In the genomic region with DNA sequence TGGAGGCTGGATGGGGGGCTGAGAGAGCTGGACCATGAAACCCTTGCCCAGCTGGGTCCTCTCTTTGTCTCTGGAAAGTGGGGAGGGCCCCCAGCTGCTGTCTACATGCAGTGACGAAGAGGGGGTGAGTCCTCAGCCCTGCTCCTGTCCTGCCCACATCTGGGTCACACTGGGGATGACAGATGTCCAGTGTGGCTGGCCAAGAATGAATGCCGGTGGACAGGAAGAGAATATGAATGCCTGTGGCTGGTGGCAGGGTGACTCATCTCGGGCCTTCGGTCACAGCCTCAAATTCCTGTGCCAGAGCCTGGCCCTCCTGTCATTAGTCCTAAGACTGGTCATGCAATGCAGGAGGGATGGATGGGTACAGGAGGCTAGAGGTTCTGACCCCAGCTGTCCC, we compare ENCODE assay signal across 10 cellular contexts. TPM values are rescaled to one million over a fixed set of nuclear protein-coding genes. Genes with fewer than 3 reads are reported as not detected.
DNase-seq lines count a peak whose midpoint lies in the region; ATAC-seq and TF ChIP-seq lines count a peak whose summit lies in the region.
"Had no signal": no experiment of that assay in that cellular context is flagged by ENCODE, and none has a peak within 500 bp of the region (broad histone marks: within the 10 kb centered on the region; RNA-seq: fewer than 3 reads in every experiment).

No MANE protein-coding gene starts in this region.

- POLR2A ChIA-PET in Panc1 (lab: Charles Lee) = no interaction called here

- in situ Hi-C loops in Panc1 (cut with HindIII; ENCODE audit: low pct_unique_long_range_greater_than_20kb, low sequenced_read_pairs) = no loop called here

- H2AFZ ChIP-seq in neuronal stem cell (ENCODE audit: low read length) = peak overlapping the region; percentile 1

- H3K4me1 ChIP-seq in Panc1 (ENCODE audit: control insufficient read depth, insufficient read depth, low read length) (peaks cover 17% of the 10 kb centered on the region), neuronal stem cell (ENCODE audit: control insufficient read depth in 2 of 2, insufficient read depth in 1 of 2, low read depth in 1 of 2, low read length in 2 of 2) (peaks cover 21 to 27% of the 10 kb centered on the region in 2 donors), aorta (ENCODE audit: control insufficient read depth in 1 of 2, insufficient read depth in 2 of 2, low read length in 2 of 2) (no peaks in the 10 kb centered on the region)

- TF ChIP-seq CTCF in Panc1 (IDR thresholded peaks at IDR 0.05) = no peak

- H3K36me3 ChIP-seq in Panc1 (ENCODE audit: control insufficient read depth, insufficient read depth, low read length) (no peaks in the 10 kb centered on the region; the same call in 1 of the 2 replicates), neuronal stem cell (replicated peaks in 1 of 2; ENCODE audit: control insufficient read depth in 2 of 2, insufficient read depth in 2 of 2, low read length in 2 of 2) (no peaks in the 10 kb centered on the region), aorta (ENCODE audit: control insufficient read depth in 1 of 2, insufficient read depth in 2 of 2, low read length in 1 of 2) (no peaks in the 10 kb centered on the region)
- H3K36me3 ChIP-seq: Peyer's patch had no signal

- CTCF ChIA-PET in Panc1 (lab: Charles Lee) = interaction anchor here (1.9 kb wide), 1 partner anchor 25 kb away, joined by 6 read pairs; no protein-coding TSS in a partner anchor

- no peak overlapping the region for H2BK120ac ChIP-seq in neuronal stem cell (ENCODE audit: low read depth, low read length)

- peak overlapping the region; percentile 8 for H2BK15ac ChIP-seq in neuronal stem cell (ENCODE audit: low read length)

- intact Hi-C loops in Panc1 (cut with micrococcal nuclease; ENCODE audit: unreplicated experiment) (no loop called here), aorta (cut with DNase I) (no loop called here)

- H3K27me3 ChIP-seq in Panc1 (ENCODE audit: control insufficient read depth, insufficient read depth, low read length) (no peaks in the 10 kb centered on the region), neuronal stem cell (ENCODE audit: control insufficient read depth in 3 of 3, insufficient read depth in 3 of 3, low read depth in 1 of 3, low read length in 3 of 3) (peaks cover 0 to 5% (median 5%) of the 10 kb centered on the region in 3 experiments), aorta (ENCODE audit: control insufficient read depth in 1 of 2, insufficient read depth in 2 of 2, low read length in 1 of 2) (no peaks in the 10 kb centered on the region)
- H3K27me3 ChIP-seq: Peyer's patch had no signal

- H3K27ac ChIP-seq in Panc1 (ENCODE audit: low read length) (no peak overlapping the region), neuronal stem cell (replicated peaks; ENCODE audit: low read length) (no peak overlapping the region), aorta (ENCODE audit: low read depth in 1 of 2, low read length in 2 of 2) (no peak overlapping the region)
- H3K27ac ChIP-seq: Peyer's patch, WERI-Rb-1 had no signal

- H2BK12ac ChIP-seq in neuronal stem cell (ENCODE audit: low read length) = no peak overlapping the region

- no peak overlapping the region for H3K9ac ChIP-seq in neuronal stem cell (ENCODE audit: low read depth, low read length, poor library complexity)

- H3K4me3 ChIP-seq in Panc1 (ENCODE audit: low read depth in 2 of 2, low read length in 2 of 2) (no peak overlapping the region), neuronal stem cell (ENCODE audit: low read length in 2 of 2) (no peak overlapping the region), aorta (ENCODE audit: low read length in 2 of 2) (no peak overlapping the region)
- H3K4me3 ChIP-seq: Peyer's patch had no signal

- BruUV-seq in Panc1 (replicated peaks; lab: Mats Ljungman, UMichigan) = no TSS peak

- no peak overlapping the region for H3K14ac ChIP-seq in neuronal stem cell (ENCODE audit: low read length)

- no peaks in the 10 kb centered on the region for H3K79me1 ChIP-seq in neuronal stem cell (ENCODE audit: low read depth, low read length)

- peak overlapping the region; percentile 45 for H3K23ac ChIP-seq in neuronal stem cell (ENCODE audit: low read depth, low read length, poor library complexity)

- peak overlapping the region; percentile 87 for H3K18ac ChIP-seq in neuronal stem cell (ENCODE audit: low read length)

- no peak overlapping the region for H3K4ac ChIP-seq in neuronal stem cell (ENCODE audit: low read length)

- H3K9me3 ChIP-seq in Panc1 (ENCODE audit: control insufficient read depth, insufficient read depth, low read depth, low read length) (no peaks in the 10 kb centered on the region), neuronal stem cell (replicated peaks in 1 of 2; ENCODE audit: control insufficient read depth in 2 of 2, insufficient read depth in 1 of 2, low read depth in 1 of 2, low read length in 2 of 2) (no peaks in the 10 kb centered on the region), aorta (ENCODE audit: control insufficient read depth, low read length) (no peaks in the 10 kb centered on the region)

- ATAC-seq in Panc1 (peak; percentile 75), aorta (ENCODE audit: low FRiP score) (no peak)

- no CpG with 5 or more reads among the region's 4 CpGs for WGBS in neuronal stem cell (ENCODE audit: extremely low coverage in 2 of 2, insufficient read length in 2 of 2, insufficient replicate concordance in 1 of 2), 2 donors
- 14 to 22% methylated on average over 4 of the region's 4 CpGs for WGBS in aorta, 2 donors

- no peak overlapping the region for H2BK5ac ChIP-seq in neuronal stem cell (ENCODE audit: low read length)

- H3K4me2 ChIP-seq in neuronal stem cell (ENCODE audit: insufficient read depth, low read length, poor library complexity, severe bottlenecking) = no peak overlapping the region

- no peak overlapping the region for H4K91ac ChIP-seq in neuronal stem cell (ENCODE audit: low read depth, low read length, poor library complexity)

- no peak overlapping the region for H4K8ac ChIP-seq in neuronal stem cell (ENCODE audit: low read depth, low read length)

- peak; percentile 88 for DNase-seq in Daoy (ENCODE audit: low read depth)
- peak; percentile 33 for DNase-seq in Panc1 (ENCODE audit: low read depth, low spot score)
- DNase-seq in dermis microvascular lymphatic vessel endothelial cell (ENCODE audit: low read depth in 2 of 2) = peak; percentile 63 to 66
- no peak for DNase-seq in neuronal stem cell (ENCODE audit: low spot score)
- no peak for DNase-seq in kidney glomerular epithelial cell (lab: John Stamatoyannopoulos, UW)
- DNase-seq in NCI-H774 (lab: John Stamatoyannopoulos, UW) = no peak
- no peak for DNase-seq in aorta
- no peak for DNase-seq in NCI-H1417 (lab: John Stamatoyannopoulos, UW)
- DNase-seq: Peyer's patch, WERI-Rb-1 had no signal

- peak overlapping the region; percentile 1 for H2AK5ac ChIP-seq in neuronal stem cell (ENCODE audit: low read depth, low read length)

RNA-seq across cellular contexts. Expression of a gene that starts 2.2 kb away (rescaled TPM):
- 1.4 and 4.2 TPM in 2 replicates for total RNA-seq in Daoy (2014; rRNA removed; shearing (Covaris generic))
- total RNA-seq in Panc1 (2021; ENCODE audit: unreplicated experiment) = 4.9 TPM
- polyA plus RNA-seq in Panc1 (2012; ENCODE audit: insufficient read length) = 3.8 TPM
- 0.76 and 0.90 TPM in 2 replicates for total RNA-seq in dermis microvascular lymphatic vessel endothelial cell
- 11.0 TPM for polyA plus RNA-seq in neuronal stem cell (2013, experiment 1 of 2)
- 11.6 TPM for polyA plus RNA-seq in neuronal stem cell (2013, experiment 2 of 2)
- total RNA-seq in aorta = 1 to 10 TPM in 1 of 2 donors, not detected in 1; 1.3 TPM
- polyA plus RNA-seq in aorta = not detected

RNA-seq across cellular contexts. Expression of a gene that starts 29.5 kb away (rescaled TPM):
- not detected in 2 replicates for total RNA-seq in Daoy (2014; rRNA removed; shearing (Covaris generic))
- not detected for total RNA-seq in Panc1 (2021; ENCODE audit: unreplicated experiment)
- polyA plus RNA-seq in Panc1 (2012; ENCODE audit: insufficient read length) = 0.11 TPM
- total RNA-seq in dermis microvascular lymphatic vessel endothelial cell = not detected in 2 replicates
- polyA plus RNA-seq in neuronal stem cell (2013, experiment 1 of 2) = not detected
- polyA plus RNA-seq in neuronal stem cell (2013, experiment 2 of 2) = not detected
- total RNA-seq in aorta = not detected
- under 1 TPM in 1 of 2 donors, not detected in 1; 0.50 TPM for polyA plus RNA-seq in aorta
- total RNA-seq: Peyer's patch had no signal

RNA-seq across cellular contexts. Expression of a gene that starts 33.9 kb away (rescaled TPM):
- total RNA-seq in Daoy (2014; rRNA removed; shearing (Covaris generic)) = 45.1 and 56.7 TPM in 2 replicates
- total RNA-seq in Panc1 (2021; ENCODE audit: unreplicated experiment) = 40.5 TPM
- polyA plus RNA-seq in Panc1 (2012; ENCODE audit: insufficient read length) = 40.6 TPM
- 43.9 and 44.3 TPM in 2 replicates for total RNA-seq in dermis microvascular lymphatic vessel endothelial cell
- polyA plus RNA-seq in neuronal stem cell (2013, experiment 1 of 2) = 26.1 TPM
- 25.1 TPM for polyA plus RNA-seq in neuronal stem cell (2013, experiment 2 of 2)
- 10 to 100 TPM; 20.9 to 29.5 TPM for total RNA-seq in aorta
- polyA plus RNA-seq in aorta = 10 to 100 TPM; 29.2 to 29.7 TPM

RNA-seq across cellular contexts. Expression of a gene that starts 59.0 kb away (rescaled TPM):
- total RNA-seq in Daoy (2014; rRNA removed; shearing (Covaris generic)) = 1.0 and 2.2 TPM in 2 replicates
- total RNA-seq in Panc1 (2021; ENCODE audit: unreplicated experiment) = 12.0 TPM
- polyA plus RNA-seq in Panc1 (2012; ENCODE audit: insufficient read length) = 10.0 TPM
- under 0.01 TPM in 1 of 2 replicates, not detected in the other for total RNA-seq in dermis microvascular lymphatic vessel endothelial cell
- 7.1 TPM for polyA plus RNA-seq in neuronal stem cell (2013, experiment 1 of 2)
- 7.0 TPM for polyA plus RNA-seq in neuronal stem cell (2013, experiment 2 of 2)
- not detected for total RNA-seq in aorta
- 1 to 10 TPM in 1 of 2 donors, not detected in 1; 2.6 TPM for polyA plus RNA-seq in aorta

Comparison
In these comparisons a context has a peak if more than half of its experiments do, and no peak if none do; other contexts are left out.
1. DNase-seq: peak in Daoy (single experiment), Panc1 (single experiment) and dermis microvascular lymphatic vessel endothelial cell (2 of 2); none in neuronal stem cell (single experiment), kidney glomerular epithelial cell (single experiment), NCI-H774 (single experiment), aorta (0 of 2) and NCI-H1417 (0 of 3).